ENCODE assay signal across 9 cellular contexts in the genomic region with DNA sequence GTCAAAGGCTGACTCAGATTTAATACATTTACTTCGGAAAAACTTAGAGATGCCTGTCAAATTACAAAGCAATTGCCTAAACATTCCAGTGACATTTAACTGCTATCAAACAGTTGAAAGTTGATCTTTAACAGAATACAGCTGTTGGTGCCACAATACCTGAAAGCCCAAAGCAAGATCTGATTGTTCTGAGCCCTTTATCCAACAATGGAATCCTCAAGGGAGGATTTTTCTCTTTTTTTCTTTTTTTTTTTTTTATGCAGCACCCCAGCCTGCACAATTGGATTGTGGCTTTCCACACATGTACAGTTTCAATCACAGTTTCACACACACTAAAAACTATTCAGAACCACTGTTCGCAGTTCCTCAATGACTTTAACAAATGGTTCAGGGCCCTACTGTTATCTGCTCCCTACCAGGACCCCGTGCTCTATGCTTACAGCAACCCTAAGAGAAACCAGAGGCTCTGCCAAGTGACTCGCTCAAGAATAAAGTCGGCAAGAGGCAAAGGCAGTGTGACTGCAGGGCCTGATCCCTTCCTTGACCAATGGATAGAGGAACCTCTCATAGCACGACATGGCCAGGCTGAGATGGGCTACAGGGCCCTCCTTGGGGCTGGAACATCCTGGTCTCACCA. TPM values are rescaled to one million over a fixed set of nuclear protein-coding genes. Genes with fewer than 3 reads are reported as not detected.
DNase-seq lines count a peak whose midpoint lies in the region; ATAC-seq and TF ChIP-seq lines count a peak whose summit lies in the region.
"Had no signal": no experiment of that assay in that cellular context is flagged by ENCODE, and none has a peak within 500 bp of the region (broad histone marks: within the 10 kb centered on the region; RNA-seq: fewer than 3 reads in every experiment).

No MANE protein-coding gene starts in this region.

- CTCF ChIA-PET in OCI-LY7 (lab: Charles Lee; ENCODE audit: unreplicated experiment): no interaction called here
- CTCF ChIA-PET in CD8-positive, alpha-beta T cell (lab: Charles Lee): no interaction called here

- intact Hi-C loops in OCI-LY7 (cut with micrococcal nuclease; ENCODE audit: unreplicated experiment): no loop called here
- intact Hi-C loops in CD8-positive, alpha-beta T cell (cut with DNase I, micrococcal nuclease): no loop called here

- no peaks in the 10 kb centered on the region; the same call in 1 of the 2 replicates for H4K20me1 ChIP-seq in OCI-LY7 (ENCODE audit: insufficient read depth, low read length)

- no peaks in the 10 kb centered on the region for H3K9me3 Mint-ChIP-seq in CD8-positive, alpha-beta T cell

- TF ChIP-seq CTCF in GM13977 (IDR thresholded peaks at IDR 0.05; ENCODE audit: extremely low read depth, insufficient read depth, missing control alignments) (no peak), OCI-LY7 (conservative IDR thresholded peaks at IDR 0.05; ENCODE audit: low read length) (no peak)
- no peak for TF ChIP-seq CTCF in CD8-positive, alpha-beta T cell (IDR thresholded peaks at IDR 0.05)

- no peaks in the 10 kb centered on the region for H3K9me3 ChIP-seq in OCI-LY7 (ENCODE audit: low read length)
- H3K9me3 ChIP-seq in CD8-positive, alpha-beta T cell (ENCODE audit: low read length): no peaks in the 10 kb centered on the region
- H3K9me3 ChIP-seq: prostate gland had no signal

- no peaks in the 10 kb centered on the region for H3K36me3 Mint-ChIP-seq in CD8-positive, alpha-beta T cell

- H3K36me3 ChIP-seq in H7 (replicated peaks; ENCODE audit: control insufficient read depth, insufficient read depth, low read length) (no peaks in the 10 kb centered on the region), OCI-LY7 (ENCODE audit: insufficient read depth, low read length) (no peaks in the 10 kb centered on the region)
- no peaks in the 10 kb centered on the region for H3K36me3 ChIP-seq in CD8-positive, alpha-beta T cell (ENCODE audit: insufficient read depth, low read length)
- H3K36me3 ChIP-seq: prostate gland had no signal

- POLR2A ChIA-PET in OCI-LY7 (lab: Charles Lee): interaction anchor here (0.6 to 0.7 kb wide), 3 partner anchors 10 to 1955 kb away, joined by 3 to 8 read pairs (median 4); no protein-coding TSS in a partner anchor
- POLR2A ChIA-PET in CD8-positive, alpha-beta T cell (lab: Charles Lee): interaction anchor here (0.7 kb wide), 1 partner anchor 26 kb away, joined by 3 read pairs; no protein-coding TSS in a partner anchor

- in situ Hi-C loops in GM13977 (cut with MboI; ENCODE audit: low pct_unique_long_range_greater_than_20kb, low sequenced_read_pairs, unreplicated experiment): no loop called here

- no peak overlapping the region for H3K27ac Mint-ChIP-seq in CD8-positive, alpha-beta T cell

- H3K4me1 ChIP-seq in OCI-LY7 (ENCODE audit: insufficient read depth, low read length, poor library complexity, severe bottlenecking): no peaks in the 10 kb centered on the region
- H3K4me1 ChIP-seq in CD8-positive, alpha-beta T cell (ENCODE audit: insufficient read depth, low read length): no peaks in the 10 kb centered on the region
- H3K4me1 ChIP-seq: prostate gland had no signal

- no TSS peak for BruUV-seq in OCI-LY7 (replicated peaks; lab: Mats Ljungman, UMichigan)

- no peak overlapping the region for H3K4me3 Mint-ChIP-seq in CD8-positive, alpha-beta T cell

- H3K4me1 Mint-ChIP-seq in CD8-positive, alpha-beta T cell (ENCODE audit: low read depth): peaks cover 3% of the 10 kb centered on the region

- H3K27ac ChIP-seq in OCI-LY7 (ENCODE audit: low read depth, low read length, poor library complexity, severe bottlenecking): no peak overlapping the region
- no peak overlapping the region for H3K27ac ChIP-seq in CD8-positive, alpha-beta T cell (ENCODE audit: low read depth, low read length)
- H3K27ac ChIP-seq: prostate gland had no signal

- H3K27me3 Mint-ChIP-seq in CD8-positive, alpha-beta T cell (ENCODE audit: low read depth): no peaks in the 10 kb centered on the region

- peak; percentile 32 for DNase-seq in GM13977 (ENCODE audit: low spot score)
- DNase-seq in H7: peak; percentile 9
- peak; percentile 24 for DNase-seq in NCI-H226
- peak; percentile 64 for DNase-seq in iris pigment epithelial cell (ENCODE audit: low read depth)
- DNase-seq in OCI-LY7 (ENCODE audit: low spot score): no peak
- DNase-seq in NCI-H1694 (lab: John Stamatoyannopoulos, UW): no peak
- no peak for DNase-seq in CD8-positive, alpha-beta T cell
- DNase-seq in activated gamma-delta T cell (lab: John Stamatoyannopoulos, UW): no peak

- H3K9me2 ChIP-seq in OCI-LY7 (ENCODE audit: insufficient read depth, low read length): no peaks in the 10 kb centered on the region

- H3K27me3 ChIP-seq in H7 (ENCODE audit: control insufficient read depth, insufficient read depth, low read length): no peaks in the 10 kb centered on the region
- no peaks in the 10 kb centered on the region for H3K27me3 ChIP-seq in CD8-positive, alpha-beta T cell (ENCODE audit: insufficient read depth, low read length)

- H3K4me2 ChIP-seq in OCI-LY7 (ENCODE audit: low read length): no peak overlapping the region

- no peak overlapping the region for H3K4me3 ChIP-seq in H7 (ENCODE audit: insufficient read depth, low read depth, low read length)
- no peak overlapping the region for H3K4me3 ChIP-seq in OCI-LY7 (ENCODE audit: low read depth, low read length, poor library complexity, severe bottlenecking)
- H3K4me3 ChIP-seq in CD8-positive, alpha-beta T cell (ENCODE audit: low read depth, low read length): no peak overlapping the region
- H3K4me3 ChIP-seq: prostate gland had no signal

- no peak for ATAC-seq in CD8-positive, alpha-beta T cell

- peaks cover 50% of the 10 kb centered on the region; the same call in 1 of the 2 replicates for H3K79me2 ChIP-seq in OCI-LY7 (ENCODE audit: insufficient read depth, low read depth, low read length)

- H2AFZ ChIP-seq in OCI-LY7 (ENCODE audit: low read length): no peak overlapping the region

RNA-seq across cellular contexts. Expression of a gene that starts 33.3 kb away (rescaled TPM):
- total RNA-seq in H7 (2014; rRNA removed; shearing (Covaris generic)): 25.9 and 26.6 TPM in 2 replicates
- 36.7 and 37.2 TPM in 2 replicates for total RNA-seq in OCI-LY7 (2014; rRNA removed; shearing (Covaris generic))
- 132 and 138 TPM in 2 replicates for total RNA-seq in OCI-LY7 (2022)
- 10 to 100 TPM; 11.0 to 12.0 TPM for total RNA-seq in CD8-positive, alpha-beta T cell

Comparison
In these comparisons a context has a peak if more than half of its experiments do, and no peak if none do; other contexts are left out.
1. DNase-seq: peak in GM13977 (single experiment), H7 (single experiment), NCI-H226 (single experiment) and iris pigment epithelial cell (single experiment); none in OCI-LY7 (single experiment), NCI-H1694 (single experiment), CD8-positive, alpha-beta T cell (0 of 7) and activated gamma-delta T cell (single experiment).